Comparison of ENCODE assay signal across 8 cellular contexts in genomic region chr13:38686635-38687245, GRCh38. TPM values are rescaled to one million over a fixed set of nuclear protein-coding genes. Genes with fewer than 3 reads are reported as not detected.
DNase-seq lines count a peak whose midpoint lies in the region; ATAC-seq, FAIRE-seq and TF ChIP-seq lines count a peak whose summit lies in the region.

FREM2 (plus strand) TSS chr13:38687077; CDS start chr13:38687345, 268 bp downstream.

- H3K9me3 ChIP-seq in neuronal stem cell (replicated peaks in 1 of 2; ENCODE audit: control insufficient read depth in 2 of 2, insufficient read depth in 1 of 2, low read depth in 1 of 2, low read length in 2 of 2) = peaks cover 0 to 10% of the 10 kb centered on the region in 2 donors

- no peak for TF ChIP-seq POLR2A in lower leg skin (IDR thresholded peaks at IDR 0.05)

- CTCF ChIA-PET in RWPE1 (lab: Yijun Ruan, JAX) = interaction anchor here (0.7 to 2.4 kb wide), 3 partner anchors 10 to 84 kb away, joined by 3 to 22 read pairs (median 9); no protein-coding TSS in a partner anchor

- H2AK5ac ChIP-seq in neuronal stem cell (ENCODE audit: low read depth, low read length) = no peak within 1 kb of the TSS

- H3K27me3 ChIP-seq in neuronal stem cell (ENCODE audit: control insufficient read depth in 3 of 3, insufficient read depth in 3 of 3, low read depth in 1 of 3, low read length in 3 of 3) = peaks cover 0 to 6% (median 0%) of the 10 kb centered on the region in 3 experiments

- H3K18ac ChIP-seq in neuronal stem cell (ENCODE audit: low read length) = peak within 1 kb of the TSS; percentile 94

- peak; percentile 53 for DNase-seq in 8988T
- peak; percentile 67 for DNase-seq in HTR-8/SVneo (ENCODE audit: insufficient read length, low spot score)
- DNase-seq in RWPE1 (ENCODE audit: low spot score) = peak; percentile 53
- DNase-seq in frontal cortex (ENCODE audit: low spot score in 2 of 2) = peak; percentile 38 to 53
- DNase-seq in neuronal stem cell (ENCODE audit: low spot score) = peak; percentile 92
- DNase-seq in lower leg skin (ENCODE audit: low spot score in 2 of 2) = no peak
- no peak for DNase-seq in KBM-7

- H3K4me2 ChIP-seq in neuronal stem cell (ENCODE audit: insufficient read depth, low read length, poor library complexity, severe bottlenecking) = peak within 1 kb of the TSS; percentile 92

- no peak within 1 kb of the TSS for H2BK5ac ChIP-seq in neuronal stem cell (ENCODE audit: low read length)

- no peak for ATAC-seq in HG02571 (IDR thresholded peaks at IDR 0.05; ENCODE audit: unreplicated experiment)

- H2BK15ac ChIP-seq in neuronal stem cell (ENCODE audit: low read length) = peak within 1 kb of the TSS; percentile 83

- intact Hi-C loops in lower leg skin (cut with DNase I; ENCODE audit: low total_unique reads) = no loop called here

- no peak within 1 kb of the TSS for H3K27ac ChIP-seq in RWPE1
- peak within 1 kb of the TSS; percentile 82 for H3K27ac ChIP-seq in neuronal stem cell (replicated peaks; ENCODE audit: low read length)

- no peak within 1 kb of the TSS for H4K8ac ChIP-seq in neuronal stem cell (ENCODE audit: low read depth, low read length)

- peak within 1 kb of the TSS; percentile 29 for H3K23ac ChIP-seq in neuronal stem cell (ENCODE audit: low read depth, low read length, poor library complexity)

- no peak for FAIRE-seq in HTR-8/SVneo (lab: Jason Lieb, UNC)
- FAIRE-seq in frontal cortex (lab: Jason Lieb, UNC) = no peak

- TF ChIP-seq CTCF in RWPE1 (conservative IDR thresholded peaks at IDR 0.05; ENCODE audit: low read depth) (no peak), lower leg skin (IDR thresholded peaks at IDR 0.05) (no peak)

- POLR2A ChIA-PET in RWPE1 (lab: Yijun Ruan, JAX; ENCODE audit: low non-redundant PET) = no interaction called here

- peaks cover 2% of the 10 kb centered on the region for H3K79me1 ChIP-seq in neuronal stem cell (ENCODE audit: low read depth, low read length)

- in situ Hi-C loops in KBM-7 (cut with MboI; ENCODE audit: low pct_unique_long_range_greater_than_20kb, low sequenced_read_pairs) = no loop called here

- H3K9ac ChIP-seq in neuronal stem cell (ENCODE audit: low read depth, low read length, poor library complexity) = peak within 1 kb of the TSS; percentile 92

- no peak within 1 kb of the TSS for H3K14ac ChIP-seq in neuronal stem cell (ENCODE audit: low read length)

- no CpG with 5 or more reads among the region's 37 CpGs for WGBS in neuronal stem cell (ENCODE audit: extremely low coverage in 2 of 2, insufficient read length in 2 of 2, insufficient replicate concordance in 1 of 2), 2 donors
- WGBS in lower leg skin, 2 donors = 0 to 1% methylated on average over 32 to 36 of the region's 37 CpGs

- H3K36me3 ChIP-seq in neuronal stem cell (replicated peaks in 1 of 2; ENCODE audit: control insufficient read depth in 2 of 2, insufficient read depth in 2 of 2, low read length in 2 of 2) = peaks cover 0 to 11% of the 10 kb centered on the region in 2 donors

- peak within 1 kb of the TSS; percentile 64 to 97 for H3K4me3 ChIP-seq in neuronal stem cell (ENCODE audit: low read length in 2 of 2)
- no peak within 1 kb of the TSS for H3K4me3 ChIP-seq in lower leg skin (ENCODE audit: low read depth, poor library complexity, severe bottlenecking)

- peak within 1 kb of the TSS; percentile 94 for H3K4ac ChIP-seq in neuronal stem cell (ENCODE audit: low read length)

- H2BK120ac ChIP-seq in neuronal stem cell (ENCODE audit: low read depth, low read length) = peak within 1 kb of the TSS; percentile 62

- peak within 1 kb of the TSS; percentile 94 for H2AFZ ChIP-seq in neuronal stem cell (ENCODE audit: low read length)

- H2BK12ac ChIP-seq in neuronal stem cell (ENCODE audit: low read length) = no peak within 1 kb of the TSS

- H4K91ac ChIP-seq in neuronal stem cell (ENCODE audit: low read depth, low read length, poor library complexity) = no peak within 1 kb of the TSS

- peaks cover 5 to 7% of the 10 kb centered on the region in 2 donors for H3K4me1 ChIP-seq in neuronal stem cell (ENCODE audit: control insufficient read depth in 2 of 2, insufficient read depth in 1 of 2, low read depth in 1 of 2, low read length in 2 of 2)

RNA-seq across cellular contexts. Expression of gene FREM2, which starts in this region (rescaled TPM):
- total RNA-seq in frontal cortex (1.6 TPM), lower leg skin (1 to 10 TPM in 1 of 4 donors, under 1 TPM in 3; 0.34 to 2.6 (median 0.59) TPM)
- polyA plus RNA-seq in neuronal stem cell (2013, experiment 1 of 2) = 3.8 TPM
- 3.6 TPM for polyA plus RNA-seq in neuronal stem cell (2013, experiment 2 of 2)

Comparison
In these comparisons a context has a peak if more than half of its experiments do, and no peak if none do; other contexts are left out.
1. DNase-seq: peak in 8988T (single experiment), HTR-8/SVneo (single experiment), RWPE1 (single experiment), frontal cortex (2 of 2) and neuronal stem cell (single experiment); none in lower leg skin (0 of 2) and KBM-7 (single experiment).